In the genomic region with DNA sequence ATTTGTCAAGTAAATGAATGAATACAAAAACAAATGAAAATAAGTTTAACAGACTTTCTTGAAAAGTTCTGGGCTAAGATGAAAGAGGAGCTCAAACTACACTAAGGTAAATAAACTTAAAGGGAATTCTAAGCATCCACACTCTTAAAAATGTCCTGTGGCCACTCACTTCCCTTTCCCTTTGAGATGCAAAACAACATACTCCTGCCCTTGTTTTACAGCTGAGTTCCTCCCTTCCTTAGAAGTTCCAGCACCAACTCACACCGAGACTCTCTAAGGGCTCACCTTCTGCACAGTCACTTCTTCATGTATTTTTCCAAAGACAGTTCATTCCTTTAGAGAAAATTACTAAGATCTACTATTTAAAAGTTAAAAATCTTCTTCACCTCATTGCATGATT, we compare ENCODE assay signal across 1 cellular context.
TF ChIP-seq lines count a peak whose summit lies in the region.

No MANE protein-coding gene starts in this region.

TF ChIP-seq in H1, 55 proteins besides CTCF, POLR2A, EP300 and RAD21:
- TF ChIP-seq TEAD4 (IDR thresholded peaks at IDR 0.05; ENCODE audit: low read depth, low read length): peak; percentile 73; the same call in 1 of the 2 replicates
- TF ChIP-seq CTBP2 (IDR thresholded peaks at IDR 0.05; ENCODE audit: borderline replicate concordance, insufficient read depth, insufficient read length, low read length): no peak
- TF ChIP-seq, protein P1, sequence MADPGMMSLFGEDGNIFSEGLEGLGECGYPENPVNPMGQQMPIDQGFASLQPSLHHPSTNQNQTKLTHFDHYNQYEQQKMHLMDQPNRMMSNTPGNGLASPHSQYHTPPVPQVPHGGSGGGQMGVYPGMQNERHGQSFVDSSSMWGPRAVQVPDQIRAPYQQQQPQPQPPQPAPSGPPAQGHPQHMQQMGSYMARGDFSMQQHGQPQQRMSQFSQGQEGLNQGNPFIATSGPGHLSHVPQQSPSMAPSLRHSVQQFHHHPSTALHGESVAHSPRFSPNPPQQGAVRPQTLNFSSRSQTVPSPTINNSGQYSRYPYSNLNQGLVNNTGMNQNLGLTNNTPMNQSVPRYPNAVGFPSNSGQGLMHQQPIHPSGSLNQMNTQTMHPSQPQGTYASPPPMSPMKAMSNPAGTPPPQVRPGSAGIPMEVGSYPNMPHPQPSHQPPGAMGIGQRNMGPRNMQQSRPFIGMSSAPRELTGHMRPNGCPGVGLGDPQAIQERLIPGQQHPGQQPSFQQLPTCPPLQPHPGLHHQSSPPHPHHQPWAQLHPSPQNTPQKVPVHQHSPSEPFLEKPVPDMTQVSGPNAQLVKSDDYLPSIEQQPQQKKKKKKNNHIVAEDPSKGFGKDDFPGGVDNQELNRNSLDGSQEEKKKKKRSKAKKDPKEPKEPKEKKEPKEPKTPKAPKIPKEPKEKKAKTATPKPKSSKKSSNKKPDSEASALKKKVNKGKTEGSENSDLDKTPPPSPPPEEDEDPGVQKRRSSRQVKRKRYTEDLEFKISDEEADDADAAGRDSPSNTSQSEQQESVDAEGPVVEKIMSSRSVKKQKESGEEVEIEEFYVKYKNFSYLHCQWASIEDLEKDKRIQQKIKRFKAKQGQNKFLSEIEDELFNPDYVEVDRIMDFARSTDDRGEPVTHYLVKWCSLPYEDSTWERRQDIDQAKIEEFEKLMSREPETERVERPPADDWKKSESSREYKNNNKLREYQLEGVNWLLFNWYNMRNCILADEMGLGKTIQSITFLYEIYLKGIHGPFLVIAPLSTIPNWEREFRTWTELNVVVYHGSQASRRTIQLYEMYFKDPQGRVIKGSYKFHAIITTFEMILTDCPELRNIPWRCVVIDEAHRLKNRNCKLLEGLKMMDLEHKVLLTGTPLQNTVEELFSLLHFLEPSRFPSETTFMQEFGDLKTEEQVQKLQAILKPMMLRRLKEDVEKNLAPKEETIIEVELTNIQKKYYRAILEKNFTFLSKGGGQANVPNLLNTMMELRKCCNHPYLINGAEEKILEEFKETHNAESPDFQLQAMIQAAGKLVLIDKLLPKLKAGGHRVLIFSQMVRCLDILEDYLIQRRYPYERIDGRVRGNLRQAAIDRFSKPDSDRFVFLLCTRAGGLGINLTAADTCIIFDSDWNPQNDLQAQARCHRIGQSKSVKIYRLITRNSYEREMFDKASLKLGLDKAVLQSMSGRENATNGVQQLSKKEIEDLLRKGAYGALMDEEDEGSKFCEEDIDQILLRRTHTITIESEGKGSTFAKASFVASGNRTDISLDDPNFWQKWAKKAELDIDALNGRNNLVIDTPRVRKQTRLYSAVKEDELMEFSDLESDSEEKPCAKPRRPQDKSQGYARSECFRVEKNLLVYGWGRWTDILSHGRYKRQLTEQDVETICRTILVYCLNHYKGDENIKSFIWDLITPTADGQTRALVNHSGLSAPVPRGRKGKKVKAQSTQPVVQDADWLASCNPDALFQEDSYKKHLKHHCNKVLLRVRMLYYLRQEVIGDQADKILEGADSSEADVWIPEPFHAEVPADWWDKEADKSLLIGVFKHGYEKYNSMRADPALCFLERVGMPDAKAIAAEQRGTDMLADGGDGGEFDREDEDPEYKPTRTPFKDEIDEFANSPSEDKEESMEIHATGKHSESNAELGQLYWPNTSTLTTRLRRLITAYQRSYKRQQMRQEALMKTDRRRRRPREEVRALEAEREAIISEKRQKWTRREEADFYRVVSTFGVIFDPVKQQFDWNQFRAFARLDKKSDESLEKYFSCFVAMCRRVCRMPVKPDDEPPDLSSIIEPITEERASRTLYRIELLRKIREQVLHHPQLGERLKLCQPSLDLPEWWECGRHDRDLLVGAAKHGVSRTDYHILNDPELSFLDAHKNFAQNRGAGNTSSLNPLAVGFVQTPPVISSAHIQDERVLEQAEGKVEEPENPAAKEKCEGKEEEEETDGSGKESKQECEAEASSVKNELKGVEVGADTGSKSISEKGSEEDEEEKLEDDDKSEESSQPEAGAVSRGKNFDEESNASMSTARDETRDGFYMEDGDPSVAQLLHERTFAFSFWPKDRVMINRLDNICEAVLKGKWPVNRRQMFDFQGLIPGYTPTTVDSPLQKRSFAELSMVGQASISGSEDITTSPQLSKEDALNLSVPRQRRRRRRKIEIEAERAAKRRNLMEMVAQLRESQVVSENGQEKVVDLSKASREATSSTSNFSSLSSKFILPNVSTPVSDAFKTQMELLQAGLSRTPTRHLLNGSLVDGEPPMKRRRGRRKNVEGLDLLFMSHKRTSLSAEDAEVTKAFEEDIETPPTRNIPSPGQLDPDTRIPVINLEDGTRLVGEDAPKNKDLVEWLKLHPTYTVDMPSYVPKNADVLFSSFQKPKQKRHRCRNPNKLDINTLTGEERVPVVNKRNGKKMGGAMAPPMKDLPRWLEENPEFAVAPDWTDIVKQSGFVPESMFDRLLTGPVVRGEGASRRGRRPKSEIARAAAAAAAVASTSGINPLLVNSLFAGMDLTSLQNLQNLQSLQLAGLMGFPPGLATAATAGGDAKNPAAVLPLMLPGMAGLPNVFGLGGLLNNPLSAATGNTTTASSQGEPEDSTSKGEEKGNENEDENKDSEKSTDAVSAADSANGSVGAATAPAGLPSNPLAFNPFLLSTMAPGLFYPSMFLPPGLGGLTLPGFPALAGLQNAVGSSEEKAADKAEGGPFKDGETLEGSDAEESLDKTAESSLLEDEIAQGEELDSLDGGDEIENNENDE (IDR thresholded peaks at IDR 0.05; ENCODE audit: insufficient replicate concordance, low read length): peak; percentile 55
- TF ChIP-seq POU5F1 (IDR thresholded peaks at IDR 0.05; ENCODE audit: low read depth, low read length): peak; percentile 85
- no peak for TF ChIP-seq SIX5 (IDR thresholded peaks at IDR 0.05; ENCODE audit: low read depth, low read length)
- 0 out of 2 replicates have a peak, but pooled peaks have one; percentile 23 for TF ChIP-seq SP1 (IDR thresholded peaks at IDR 0.05; ENCODE audit: low read depth, low read length)
